22 cellular contexts compared by ENCODE assay signal in genomic region chr6:168605964-168606363, GRCh38.
DNase-seq lines count a peak whose midpoint lies in the region; ATAC-seq, FAIRE-seq and TF ChIP-seq lines count a peak whose summit lies in the region.
"Had no signal": no experiment of that assay in that cellular context is flagged by ENCODE, and none has a peak within 500 bp of the region (broad histone marks: within the 10 kb centered on the region; RNA-seq: fewer than 3 reads in every experiment).

No MANE protein-coding gene starts in this region.

- H3K4me3 ChIP-seq in small intestine (ENCODE audit: low read depth in 1 of 2, low read length in 2 of 2), result no peak overlapping the region
- H3K4me3 ChIP-seq: GM12878, smooth muscle cell had no signal

- no peak for FAIRE-seq in small intestine (lab: Jason Lieb, UNC)
- FAIRE-seq: GM12878 had no signal

- 44 to 62% (median 57%) methylated on average over 7 of the region's 7 CpGs for WGBS in small intestine, 3 donors

- peaks cover 22% of the 10 kb centered on the region for H3K4me1 ChIP-seq in foreskin keratinocyte
- peaks cover 0 to 4% of the 10 kb centered on the region in 2 donors for H3K4me1 ChIP-seq in small intestine (ENCODE audit: control insufficient read depth in 2 of 2, insufficient read depth in 1 of 2, low read depth in 1 of 2, low read length in 1 of 2)

- no peaks in the 10 kb centered on the region for H3K9me3 ChIP-seq in small intestine (ENCODE audit: control insufficient read depth, low read depth)
- H3K9me3 ChIP-seq: SK-N-SH had no signal

- H3K27ac ChIP-seq in foreskin keratinocyte (no peak overlapping the region), small intestine (ENCODE audit: low read depth in 1 of 2, low read length in 1 of 2) (no peak overlapping the region)

- DNase-seq in DMS53 (lab: John Stamatoyannopoulos, UW) (peak; percentile 94), RPMI8226 (peak; percentile 45), foreskin keratinocyte (peak in 1 of 2 donors; percentile 6), small intestine (peak; percentile 25), GM19238 (ENCODE audit: insufficient read length, low spot score) (no peak), AG08395 (ENCODE audit: low spot score) (no peak), AG20443 (ENCODE audit: low spot score) (no peak)
- DNase-seq: activated CD4-positive, CD25-positive, alpha-beta regulatory T cell treated with anti-CD3 and anti-CD28 coated beads, Interleukin-2, amount 50 U/mL, for 72 hours; activated CD8-positive, alpha-beta T cell treated with anti-CD3 and anti-CD28 coated beads for 36 hours; anterior cingulate cortex; hypothalamus; immature natural killer cell; Kasumi-1; naive thymus-derived CD8-positive, alpha-beta T cell; NCI-H1694 treated with DMSO at 0.1 percent for 48 hours; NCI-H2171 treated with DMSO at 0.1 percent for 48 hours; SK-N-SH; stimulated activated CD4-positive, alpha-beta T cell treated with anti-CD3 and anti-CD28 coated beads, Interleukin-2, amount 100 ng/mL, for 24 hours; T-helper 17 cell; trophoblast cell had no signal

- H3K36me3 ChIP-seq in small intestine (ENCODE audit: control insufficient read depth in 2 of 2, insufficient read depth in 2 of 2, low read length in 2 of 2), result no peaks in the 10 kb centered on the region

- H3K27me3 ChIP-seq in foreskin keratinocyte (no peaks in the 10 kb centered on the region), small intestine (ENCODE audit: control insufficient read depth in 2 of 2, insufficient read depth in 2 of 2, low read length in 2 of 2) (no peaks in the 10 kb centered on the region)

- ATAC-seq in foreskin keratinocyte, result no peak
- ATAC-seq: activated CD8-positive, alpha-beta T cell treated with anti-CD3 and anti-CD28 coated beads for 36 hours; GM12878; naive thymus-derived CD8-positive, alpha-beta T cell; T-helper 17 cell had no signal

- TF ChIP-seq CTCF in foreskin keratinocyte (conservative IDR thresholded peaks at IDR 0.05), result peak; percentile 46

Comparison
In these comparisons a context has a peak if more than half of its experiments do, and no peak if none do; other contexts are left out.
1. DNase-seq: peak in DMS53 (single experiment), RPMI8226 (single experiment) and small intestine (single experiment); none in GM19238 (single experiment), AG08395 (single experiment) and AG20443 (single experiment).